Comparison of ENCODE assay signal across 14 cellular contexts in genomic region chr4:168723020-168723419, GRCh38.
DNase-seq lines count a peak whose midpoint lies in the region; ATAC-seq and TF ChIP-seq lines count a peak whose summit lies in the region.
"Had no signal": no experiment of that assay in that cellular context is flagged by ENCODE, and none has a peak within 500 bp of the region (broad histone marks: within the 10 kb centered on the region; RNA-seq: fewer than 3 reads in every experiment).

No MANE protein-coding gene starts in this region.

- H3K36me3 Mint-ChIP-seq in CD14-positive monocyte (no peaks in the 10 kb centered on the region), Calu3 (ENCODE audit: insufficient read depth, unreplicated experiment) (no peaks in the 10 kb centered on the region), WTC11 (peaks cover 18% of the 10 kb centered on the region)

- peaks cover 45% of the 10 kb centered on the region for H3K4me1 Mint-ChIP-seq in CD14-positive monocyte
- H3K4me1 Mint-ChIP-seq in Calu3 (ENCODE audit: low read depth, unreplicated experiment), result no peaks in the 10 kb centered on the region
- H3K4me1 Mint-ChIP-seq in WTC11, result peaks cover 10% of the 10 kb centered on the region

- H3K27ac Mint-ChIP-seq in CD14-positive monocyte, result peak overlapping the region in 6 of 7 donors; percentile 48 to 82 (median 74)
- H3K27ac Mint-ChIP-seq in Calu3 (ENCODE audit: unreplicated experiment), result no peak overlapping the region
- H3K27ac Mint-ChIP-seq in WTC11, result no peak overlapping the region
- H3K27ac Mint-ChIP-seq: T-helper 17 cell had no signal

- no TSS peak for BruUV-seq in Calu3 (replicated peaks; lab: Mats Ljungman, UMichigan)

- H3K4me1 ChIP-seq in vagina, result peaks cover 10% of the 10 kb centered on the region
- H3K4me1 ChIP-seq: Caco-2 had no signal

- H3K9me3 Mint-ChIP-seq in CD14-positive monocyte, result peaks cover 0 to 6% (median 2%) of the 10 kb centered on the region in 7 donors
- H3K9me3 Mint-ChIP-seq in Calu3 (ENCODE audit: low read depth, unreplicated experiment), result no peaks in the 10 kb centered on the region
- peaks cover 26% of the 10 kb centered on the region for H3K9me3 Mint-ChIP-seq in WTC11

- H3K27me3 Mint-ChIP-seq in CD14-positive monocyte (ENCODE audit: low read depth in 3 of 3), result peaks cover 0 to 4% (median 0%) of the 10 kb centered on the region in 3 donors
- peaks cover 17% of the 10 kb centered on the region for H3K27me3 Mint-ChIP-seq in Calu3 (ENCODE audit: unreplicated experiment)
- no peaks in the 10 kb centered on the region for H3K27me3 Mint-ChIP-seq in WTC11 (ENCODE audit: low read depth)
- H3K27me3 Mint-ChIP-seq: T-helper 17 cell had no signal

- ATAC-seq in HG03378 (IDR thresholded peaks at IDR 0.05; ENCODE audit: unreplicated experiment) (peak; percentile 45), left lobe of liver (peak; percentile 40), GM18867 (IDR thresholded peaks at IDR 0.05; ENCODE audit: unreplicated experiment) (no peak), WTC11 (no peak)
- ATAC-seq: T-helper 17 cell had no signal

- H3K4me3 ChIP-seq in vagina, result no peak overlapping the region

- H3K27ac ChIP-seq in vagina, result no peak overlapping the region

- CTCF ChIA-PET in Calu3 (lab: Charles Lee) (no interaction called here), WTC11 (lab: Charles Lee) (no interaction called here)

- no peak for TF ChIP-seq POLR2A in vagina (IDR thresholded peaks at IDR 0.05)

- DNase-seq in CD14-positive monocyte (ENCODE audit: low spot score) (peak; percentile 44), astrocyte of the hippocampus (ENCODE audit: low read depth, low spot score) (peak; percentile 65), left lobe of liver (ENCODE audit: low spot score) (no peak), Calu3 (no peak), vagina (ENCODE audit: extremely low spot score in 2 of 2) (no peak), WTC11 (ENCODE audit: low spot score) (no peak)
- DNase-seq: activated effector memory CD4-positive, alpha-beta T cell treated with anti-CD3 and anti-CD28 coated beads, Interleukin-2, amount 50 U/mL, for 16 hours; Caco-2; effector CD8-positive, alpha-beta T cell; kidney; retina; T-helper 17 cell had no signal

- no peaks in the 10 kb centered on the region for H3K27me3 ChIP-seq in vagina

- intact Hi-C loops in CD14-positive monocyte (cut with micrococcal nuclease) (loop anchor here (5.0 to 10.0 kb wide), 3 partner anchors 72 to 159 kb away; no protein-coding TSS in a partner anchor), Calu3 (cut with micrococcal nuclease; ENCODE audit: unreplicated experiment) (no loop called here), vagina (cut with DNase I) (no loop called here)

- no peaks in the 10 kb centered on the region for H3K9me3 ChIP-seq in vagina
- H3K9me3 ChIP-seq: Caco-2 had no signal

- TF ChIP-seq CTCF in CD14-positive monocyte (IDR thresholded peaks at IDR 0.05) (no peak), Calu3 (IDR thresholded peaks at IDR 0.05; ENCODE audit: unreplicated experiment) (no peak), vagina (IDR thresholded peaks at IDR 0.05) (no peak), WTC11 (IDR thresholded peaks at IDR 0.05) (no peak)

- H3K36me3 ChIP-seq in vagina, result no peaks in the 10 kb centered on the region

- H3K4me3 Mint-ChIP-seq in CD14-positive monocyte (peak overlapping the region; percentile 0 to 58), Calu3 (ENCODE audit: low read depth, unreplicated experiment) (no peak overlapping the region), WTC11 (no peak overlapping the region)
- H3K4me3 Mint-ChIP-seq: T-helper 17 cell had no signal

- POLR2A ChIA-PET in WTC11 (lab: Charles Lee), result no interaction called here

TF ChIP-seq in WTC11, 78 proteins besides CTCF, POLR2A, EP300 and RAD21:
- no peak for TF ChIP-seq FOXP1 (CRISPR knock-in tag; IDR thresholded peaks at IDR 0.05; ENCODE audit: borderline replicate concordance)
- no peak for TF ChIP-seq ZBTB21 (CRISPR knock-in tag; IDR thresholded peaks at IDR 0.05; ENCODE audit: borderline replicate concordance)
- TF ChIP-seq, protein P1, sequence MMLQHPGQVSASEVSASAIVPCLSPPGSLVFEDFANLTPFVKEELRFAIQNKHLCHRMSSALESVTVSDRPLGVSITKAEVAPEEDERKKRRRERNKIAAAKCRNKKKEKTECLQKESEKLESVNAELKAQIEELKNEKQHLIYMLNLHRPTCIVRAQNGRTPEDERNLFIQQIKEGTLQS (CRISPR knock-in tag; conservative IDR thresholded peaks at IDR 0.05), result no peak

Comparison
In these comparisons a context has a peak if more than half of its experiments do, and no peak if none do; other contexts are left out.
1. DNase-seq: peak in CD14-positive monocyte (single experiment) and astrocyte of the hippocampus (single experiment); none in left lobe of liver (single experiment), Calu3 (single experiment), vagina (0 of 2) and WTC11 (single experiment).
2. H3K27ac Mint-ChIP-seq: peak in CD14-positive monocyte (6 of 7); none in Calu3 (single experiment) and WTC11 (single experiment).
3. H3K4me3 Mint-ChIP-seq: peak in CD14-positive monocyte (2 of 2); none in Calu3 (single experiment) and WTC11 (single experiment).
4. ATAC-seq: peak in HG03378 (single experiment) and left lobe of liver (single experiment); none in GM18867 (single experiment) and WTC11 (single experiment).
5. intact Hi-C loops: an anchor here in CD14-positive monocyte (5.0 to 10.0 kb wide); none called in Calu3 and vagina.